8 cellular contexts compared by ENCODE assay signal in the genomic region with DNA sequence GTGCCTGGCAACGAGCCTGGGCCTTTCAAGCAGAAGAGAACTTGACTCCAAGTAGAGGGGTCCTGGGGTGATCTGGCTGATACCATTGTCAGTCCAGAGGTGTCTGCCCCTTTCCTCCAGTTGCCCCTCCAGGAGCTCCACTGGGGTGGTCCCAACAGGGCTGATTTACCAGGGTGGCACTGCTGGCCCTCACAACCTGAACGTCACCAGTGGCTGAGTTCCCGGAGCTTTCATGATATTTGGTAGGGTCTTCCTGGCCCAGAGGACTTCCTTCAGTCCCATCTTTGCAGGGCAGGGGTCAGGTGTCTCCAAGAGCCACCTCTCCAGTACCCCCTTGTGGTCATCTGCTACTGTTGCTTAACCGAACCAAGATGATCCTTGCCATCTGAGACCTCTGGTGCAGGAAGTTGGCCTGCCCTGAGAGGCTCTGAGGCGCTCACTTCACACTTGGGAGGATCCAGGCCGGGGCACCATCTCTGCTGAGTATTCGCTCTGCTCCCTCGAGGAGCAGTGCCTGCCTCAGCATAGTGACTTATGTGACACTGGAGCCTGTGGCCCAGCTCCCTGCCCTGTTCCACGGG. TPM values are rescaled to one million over a fixed set of nuclear protein-coding genes. Genes with fewer than 3 reads are reported as not detected.
A peak's percentile ranks its signal among the peaks of the same experiment; 100 is the strongest.
DNase-seq lines count a peak whose midpoint lies in the region; ATAC-seq and TF ChIP-seq lines count a peak whose summit lies in the region.

No MANE protein-coding gene starts in this region.

- peak overlapping the region; percentile 98 for H3K27ac Mint-ChIP-seq in activated CD8-positive, alpha-beta T cell treated with anti-CD3 and anti-CD28 coated beads, Interleukin-2, amount 10 ng/mL, durations not matched to agents 7 days and 5 days

- H3K36me3 Mint-ChIP-seq in activated CD8-positive, alpha-beta T cell treated with anti-CD3 and anti-CD28 coated beads, Interleukin-2, amount 10 ng/mL, durations not matched to agents 7 days and 5 days (ENCODE audit: low read depth) = peaks cover 66% of the 10 kb centered on the region

- no peak overlapping the region for H3K4me3 ChIP-seq in LNCaP clone FGC (ENCODE audit: low read depth, low read length)

- intact Hi-C loops in posterior vena cava (cut with DNase I) = no loop called here

- POLR2A ChIA-PET in activated CD8-positive, alpha-beta T cell treated with anti-CD3 and anti-CD28 coated beads, Interleukin-2, amount 10 ng/mL, durations not matched to agents 7 days and 5 days (lab: Charles Lee) = interaction anchor here (0.5 to 7.7 kb wide), 13 partner anchors 10 to 271 kb away, joined by 3 to 150 read pairs (median 6); partner anchors contain the start of genes CCDC47, DDX42, MAP3K3 and PSMC5

- H3K4me3 Mint-ChIP-seq in activated CD8-positive, alpha-beta T cell treated with anti-CD3 and anti-CD28 coated beads, Interleukin-2, amount 10 ng/mL, durations not matched to agents 7 days and 5 days = peak overlapping the region; percentile 96

- H3K9me3 Mint-ChIP-seq in activated CD8-positive, alpha-beta T cell treated with anti-CD3 and anti-CD28 coated beads, Interleukin-2, amount 10 ng/mL, durations not matched to agents 7 days and 5 days (ENCODE audit: insufficient read depth) = no peaks in the 10 kb centered on the region

- DNase-seq in NCI-H146 (lab: John Stamatoyannopoulos, UW) (peak; percentile 37), NCI-H146 treated with DMSO at 0.1 percent for 48 hours (lab: John Stamatoyannopoulos, UW; ENCODE audit: unreplicated experiment) (no peak), LNCaP clone FGC (ENCODE audit: low read depth) (no peak), glomerular visceral epithelial cell (ENCODE audit: extremely low spot score) (peak; percentile 52), posterior vena cava (ENCODE audit: low spot score) (no peak)
- DNase-seq in activated CD8-positive, alpha-beta T cell treated with anti-CD3 and anti-CD28 coated beads, Interleukin-2, amount 10 ng/mL, durations not matched to agents 7 days and 5 days = peak; percentile 69
- DNase-seq in stimulated activated CD4-positive, alpha-beta T cell treated with anti-CD3 and anti-CD28 coated beads, Interleukin-4, amount 100 ng/mL, for 1 hour = peak; percentile 22

- TF ChIP-seq CTCF in LNCaP clone FGC (IDR thresholded peaks at IDR 0.05; ENCODE audit: control insufficient read depth, extremely low read depth, insufficient read depth) = peak; percentile 57

- H3K27me3 Mint-ChIP-seq in activated CD8-positive, alpha-beta T cell treated with anti-CD3 and anti-CD28 coated beads, Interleukin-2, amount 10 ng/mL, durations not matched to agents 7 days and 5 days (ENCODE audit: low read depth) = no peaks in the 10 kb centered on the region

- ATAC-seq in activated CD8-positive, alpha-beta T cell treated with anti-CD3 and anti-CD28 coated beads, Interleukin-2, amount 10 ng/mL, durations not matched to agents 7 days and 5 days = no peak
- no peak for ATAC-seq in GM21515 (IDR thresholded peaks at IDR 0.05; ENCODE audit: unreplicated experiment)

- CTCF ChIA-PET in activated CD8-positive, alpha-beta T cell treated with anti-CD3 and anti-CD28 coated beads, Interleukin-2, amount 10 ng/mL, durations not matched to agents 7 days and 5 days (lab: Charles Lee) = interaction anchor here (0.6 to 6.9 kb wide), 12 partner anchors 12 to 268 kb away, joined by 3 to 85 read pairs (median 4); partner anchors contain the start of genes CCDC47, DDX42 and MAP3K3

- H3K4me1 Mint-ChIP-seq in activated CD8-positive, alpha-beta T cell treated with anti-CD3 and anti-CD28 coated beads, Interleukin-2, amount 10 ng/mL, durations not matched to agents 7 days and 5 days (ENCODE audit: low read depth) = peaks cover 49% of the 10 kb centered on the region

RNA-seq across cellular contexts. Expression of gene LIMD2, which starts 3.5 kb away (rescaled TPM):
- total RNA-seq in activated CD8-positive, alpha-beta T cell treated with anti-CD3 and anti-CD28 coated beads, Interleukin-2, amount 10 ng/mL, durations not matched to agents 7 days and 5 days = 100 to 1,000 TPM; 308 to 309 TPM
- total RNA-seq in posterior vena cava = 10 to 100 TPM in 1 of 2 donors, 1 to 10 TPM in 1; 9.6 to 13.0 TPM

RNA-seq across cellular contexts. Expression of gene STRADA, which starts 45.1 kb away (rescaled TPM):
- total RNA-seq in activated CD8-positive, alpha-beta T cell treated with anti-CD3 and anti-CD28 coated beads, Interleukin-2, amount 10 ng/mL, durations not matched to agents 7 days and 5 days = 10 to 100 TPM; 46.0 to 49.9 TPM
- total RNA-seq in posterior vena cava = 10 to 100 TPM; 27.5 to 30.8 TPM

Comparison
In these comparisons a context has a peak if more than half of its experiments do, and no peak if none do; other contexts are left out.
1. DNase-seq: peak in NCI-H146 (single experiment), activated CD8-positive, alpha-beta T cell treated with anti-CD3 and anti-CD28 coated beads, Interleukin-2, amount 10 ng/mL, durations not matched to agents 7 days and 5 days (single experiment), glomerular visceral epithelial cell (single experiment) and stimulated activated CD4-positive, alpha-beta T cell treated with anti-CD3 and anti-CD28 coated beads, Interleukin-4, amount 100 ng/mL, for 1 hour (single experiment); none in NCI-H146 treated with DMSO at 0.1 percent for 48 hours (single experiment), LNCaP clone FGC (single experiment) and posterior vena cava (single experiment).
2. RNA of gene LIMD2, which starts 3.5 kb away (total RNA-seq): 308 to 309 TPM in activated CD8-positive, alpha-beta T cell treated with anti-CD3 and anti-CD28 coated beads, Interleukin-2, amount 10 ng/mL, durations not matched to agents 7 days and 5 days; 9.6 to 13.0 TPM in posterior vena cava; every median in the first group is over 10 times any median in the second.